In the genomic region with DNA sequence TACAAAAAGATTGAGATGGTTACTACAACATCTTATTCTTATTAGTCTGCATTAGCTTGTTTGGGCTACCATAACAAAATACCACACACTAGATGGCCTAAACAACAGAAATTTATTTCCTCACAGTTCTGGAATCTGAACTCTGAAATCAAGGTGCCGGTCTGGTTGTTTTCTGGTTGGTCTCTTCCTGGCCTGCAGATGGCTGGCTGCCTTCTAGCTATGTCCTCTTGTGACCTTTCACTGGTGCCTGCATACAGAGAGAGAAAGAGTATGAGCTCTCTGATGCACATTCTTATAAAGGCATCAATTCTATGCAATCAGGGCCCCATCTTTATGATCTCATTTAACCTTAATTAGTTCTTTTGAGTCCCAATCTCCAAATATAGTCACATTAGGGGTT, we compare ENCODE assay signal across 16 cellular contexts.
DNase-seq lines count a peak whose midpoint lies in the region; ATAC-seq and TF ChIP-seq lines count a peak whose summit lies in the region.
"Had no signal": no experiment of that assay in that cellular context is flagged by ENCODE, and none has a peak within 500 bp of the region (broad histone marks: within the 10 kb centered on the region; RNA-seq: fewer than 3 reads in every experiment).

No MANE protein-coding gene starts in this region.

- H3K79me2 ChIP-seq in trophoblast cell (ENCODE audit: control insufficient read depth, insufficient read depth, low read length, poor library complexity) = no peaks in the 10 kb centered on the region

- H3K14ac ChIP-seq in trophoblast cell (ENCODE audit: low read length) = no peak overlapping the region

- no peak overlapping the region for H3K4ac ChIP-seq in trophoblast cell (ENCODE audit: low read depth, low read length)

- no peaks in the 10 kb centered on the region for H3K27me3 Mint-ChIP-seq in T-helper 17 cell
- H3K27me3 Mint-ChIP-seq: IgD-negative memory B cell had no signal

- H3K4me3 Mint-ChIP-seq in T-helper 17 cell = no peak overlapping the region
- H3K4me3 Mint-ChIP-seq: IgD-negative memory B cell had no signal

- WGBS in trophoblast cell (ENCODE audit: extremely low coverage, insufficient coverage, insufficient read length) = no CpG with 5 or more reads among the region's 1 CpG

- no peaks in the 10 kb centered on the region for H3K4me1 ChIP-seq in trophoblast cell (ENCODE audit: control insufficient read depth in 1 of 2, insufficient read depth in 2 of 2, low read length in 2 of 2)

- H3K9me3 ChIP-seq in trophoblast cell (ENCODE audit: insufficient read depth, low read depth, low read length) = no peaks in the 10 kb centered on the region
- no peaks in the 10 kb centered on the region for H3K9me3 ChIP-seq in T-helper 17 cell (ENCODE audit: control insufficient read depth, low read length, poor library complexity, severe bottlenecking)
- H3K9me3 ChIP-seq: HAP-1 had no signal

- no peaks in the 10 kb centered on the region for H3K36me3 ChIP-seq in trophoblast cell (ENCODE audit: control insufficient read depth in 1 of 2, insufficient read depth in 2 of 2, low read length in 2 of 2)
- H3K36me3 ChIP-seq: HAP-1 had no signal

- no peak overlapping the region for H4K12ac ChIP-seq in trophoblast cell (ENCODE audit: low read depth, low read length)

- H3K4me2 ChIP-seq in trophoblast cell (ENCODE audit: low read length) = no peak overlapping the region

- H3K4me3 ChIP-seq in GM12865 (ENCODE audit: low read depth, low read length) (no peak overlapping the region), trophoblast cell (ENCODE audit: low read depth, low read length) (no peak overlapping the region)
- H3K4me3 ChIP-seq: HAP-1 had no signal

- no peak overlapping the region for H3K23ac ChIP-seq in trophoblast cell (ENCODE audit: low read length)

- intact Hi-C loops in Right ventricle myocardium inferior (cut with DNase I) = no loop called here
- intact Hi-C loops in cardiac septum (cut with DNase I) = no loop called here

- DNase-seq in Right ventricle myocardium inferior (ENCODE audit: missing footprints) (peak; percentile 7), cardiac septum (ENCODE audit: low spot score) (no peak), GM12865 (ENCODE audit: low read depth) (peak; percentile 15), amniotic epithelial cell (ENCODE audit: low read depth) (peak; percentile 3), trophoblast cell (peak; percentile 48 to 69), T-helper 17 cell (no peak)
- DNase-seq in central memory CD4-positive, alpha-beta T cell = no peak
- DNase-seq: COR-L47, Kasumi-1, NCI-H1105, NCI-H187, NCI-H345, PC-3 had no signal

- TF ChIP-seq CTCF in GM12865 (IDR thresholded peaks at IDR 0.05; ENCODE audit: insufficient read depth, low read depth, low read length, missing control alignments) = no peak

- no peak overlapping the region for H2BK120ac ChIP-seq in trophoblast cell (ENCODE audit: insufficient read depth, low read length, poor library complexity)

- no peak overlapping the region for H2AFZ ChIP-seq in trophoblast cell (ENCODE audit: insufficient read depth, low read length, poor library complexity)

- no peak overlapping the region for H3K18ac ChIP-seq in trophoblast cell (ENCODE audit: low read length)

- peak; percentile 70 for ATAC-seq in Right ventricle myocardium inferior
- no peak for ATAC-seq in GM21723 (IDR thresholded peaks at IDR 0.05; ENCODE audit: unreplicated experiment)
- no peak for ATAC-seq in T-helper 17 cell
- ATAC-seq: PC-3 had no signal

- no peak overlapping the region for H4K91ac ChIP-seq in trophoblast cell (ENCODE audit: low read depth, low read length)

- H2AK5ac ChIP-seq in trophoblast cell (ENCODE audit: low read length) = no peak overlapping the region

- no peak overlapping the region for H4K8ac ChIP-seq in trophoblast cell (ENCODE audit: low read depth, low read length)

- no peaks in the 10 kb centered on the region for H3K27me3 ChIP-seq in trophoblast cell (ENCODE audit: insufficient read depth, low read length)

- no peak overlapping the region for H3K27ac ChIP-seq in trophoblast cell (ENCODE audit: low read depth, low read length)

- H3K36me3 Mint-ChIP-seq in T-helper 17 cell (ENCODE audit: low read depth) = no peaks in the 10 kb centered on the region
- H3K36me3 Mint-ChIP-seq: IgD-negative memory B cell had no signal

- no peak overlapping the region for H3K27ac Mint-ChIP-seq in T-helper 17 cell
- H3K27ac Mint-ChIP-seq: IgD-negative memory B cell had no signal

- H3K79me1 ChIP-seq in trophoblast cell (ENCODE audit: low read length) = no peaks in the 10 kb centered on the region

- no peak overlapping the region for H2BK5ac ChIP-seq in trophoblast cell (ENCODE audit: low read depth, low read length, poor library complexity)

- no peak overlapping the region for H3K9ac ChIP-seq in trophoblast cell (ENCODE audit: low read length)

- H3K4me1 Mint-ChIP-seq in T-helper 17 cell = no peaks in the 10 kb centered on the region
- H3K4me1 Mint-ChIP-seq: IgD-negative memory B cell had no signal

- no peak overlapping the region for H2BK12ac ChIP-seq in trophoblast cell (ENCODE audit: low read length)

Comparison
In these comparisons a context has a peak if more than half of its experiments do, and no peak if none do; other contexts are left out.
1. DNase-seq: peak in Right ventricle myocardium inferior (single experiment), GM12865 (single experiment), amniotic epithelial cell (single experiment) and trophoblast cell (2 of 2); none in cardiac septum (single experiment), T-helper 17 cell (0 of 3) and central memory CD4-positive, alpha-beta T cell (single experiment).